19 cellular contexts compared by ENCODE assay signal in the genomic region with DNA sequence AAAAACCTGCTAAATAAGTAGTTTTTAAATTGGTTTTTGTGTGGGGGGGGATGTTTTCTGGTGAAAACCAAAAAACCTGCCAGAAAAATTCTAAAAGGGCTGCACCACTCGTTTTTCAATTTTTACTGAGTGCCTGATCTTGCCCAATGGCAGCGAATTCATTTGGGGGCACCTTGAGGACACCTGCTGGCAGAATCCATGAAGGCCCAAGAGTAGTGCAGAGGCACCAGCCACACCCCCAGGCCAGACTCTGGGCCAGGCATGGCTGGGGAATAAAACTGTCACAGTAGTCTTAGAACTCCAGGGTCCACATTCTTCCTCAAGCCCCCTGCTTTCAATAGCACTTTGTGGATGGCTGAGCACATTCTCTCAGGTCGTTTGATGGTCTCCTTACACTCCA. TPM values are rescaled to one million over a fixed set of nuclear protein-coding genes. Genes with fewer than 3 reads are reported as not detected.
DNase-seq lines count a peak whose midpoint lies in the region; ATAC-seq and TF ChIP-seq lines count a peak whose summit lies in the region.
"Had no signal": no experiment of that assay in that cellular context is flagged by ENCODE, and none has a peak within 500 bp of the region (broad histone marks: within the 10 kb centered on the region; RNA-seq: fewer than 3 reads in every experiment).

No MANE protein-coding gene starts in this region.

- no peak for ATAC-seq in GM19328 (IDR thresholded peaks at IDR 0.05; ENCODE audit: unreplicated experiment)
- ATAC-seq: heart right ventricle, right cardiac atrium had no signal

- CTCF ChIA-PET in Calu3 (lab: Charles Lee), result no interaction called here

- H3K9me3 Mint-ChIP-seq in Calu3 (ENCODE audit: low read depth, unreplicated experiment) (no peaks in the 10 kb centered on the region), chondrocyte (ENCODE audit: low read depth) (no peaks in the 10 kb centered on the region)
- H3K9me3 Mint-ChIP-seq: H9, mesothelial cell of epicardium had no signal

- TF ChIP-seq CTCF in Calu3 (IDR thresholded peaks at IDR 0.05; ENCODE audit: unreplicated experiment), result peak; percentile 18
- no peak for TF ChIP-seq CTCF in NB4 (IDR thresholded peaks at IDR 0.05; ENCODE audit: low read depth, low read length)
- peak; percentile 66 for TF ChIP-seq CTCF in chondrocyte (IDR thresholded peaks at IDR 0.05)

- no TSS peak for BruUV-seq in Calu3 (replicated peaks; lab: Mats Ljungman, UMichigan)

- no peak for TF ChIP-seq POLR2A in NB4 (IDR thresholded peaks at IDR 0.05; ENCODE audit: extremely low read depth, insufficient read length)

- H3K36me3 Mint-ChIP-seq in Calu3 (ENCODE audit: insufficient read depth, unreplicated experiment) (no peaks in the 10 kb centered on the region), chondrocyte (ENCODE audit: low read depth) (no peaks in the 10 kb centered on the region)
- H3K36me3 Mint-ChIP-seq: mesothelial cell of epicardium, neural progenitor cell had no signal

- H3K4me1 Mint-ChIP-seq in Calu3 (ENCODE audit: low read depth, unreplicated experiment) (peaks cover 19% of the 10 kb centered on the region), chondrocyte (ENCODE audit: low read depth) (peaks cover 98% of the 10 kb centered on the region)

- intact Hi-C loops in Calu3 (cut with micrococcal nuclease; ENCODE audit: unreplicated experiment), result no loop called here

- H3K4me3 ChIP-seq in NB4 (ENCODE audit: low read depth, low read length), result no peak overlapping the region
- H3K4me3 ChIP-seq: dorsolateral prefrontal cortex, heart right ventricle, neural progenitor cell, suprapubic skin had no signal

- H3K27me3 Mint-ChIP-seq in Calu3 (ENCODE audit: unreplicated experiment) (peaks cover 100% of the 10 kb centered on the region), chondrocyte (ENCODE audit: low read depth) (no peaks in the 10 kb centered on the region)

- no peak overlapping the region for H3K4me3 Mint-ChIP-seq in Calu3 (ENCODE audit: low read depth, unreplicated experiment)
- H3K4me3 Mint-ChIP-seq in chondrocyte (ENCODE audit: unreplicated experiment), result peak overlapping the region; percentile 65
- H3K4me3 Mint-ChIP-seq: H9, mesothelial cell of epicardium, neural progenitor cell had no signal

- H3K27ac Mint-ChIP-seq in Calu3 (ENCODE audit: unreplicated experiment) (no peak overlapping the region), chondrocyte (ENCODE audit: unreplicated experiment) (peak overlapping the region; percentile 95)
- H3K27ac Mint-ChIP-seq: H9, mesothelial cell of epicardium had no signal

- DNase-seq in Calu3 (peak; percentile 34), ELR (ENCODE audit: low read depth) (peak; percentile 16), NB4 (ENCODE audit: low read depth) (peak; percentile 24), chondrocyte (ENCODE audit: low spot score) (no peak), iPS-NIHi7 (ENCODE audit: extremely low spot score) (no peak), SIG-M5 (lab: John Stamatoyannopoulos, UW) (no peak)
- DNase-seq: activated CD8-positive, alpha-beta memory T cell treated with anti-CD3 and anti-CD28 coated beads, Interleukin-2, amount 50 U/mL, for 48 hours; activated naive CD4-positive, alpha-beta T cell; dorsolateral prefrontal cortex; H9; heart right ventricle; NCI-H1417; NCI-H446 treated with DMSO at 0.1 percent for 48 hours; right cardiac atrium; stimulated activated CD4-positive, alpha-beta T cell treated with anti-CD3 and anti-CD28 coated beads, Interleukin-1b, Interleukin-23, amount 100 ng/mL, for 48 hours had no signal

RNA-seq across cellular contexts. Expression of a gene that starts 50.3 kb away (rescaled TPM):
- total RNA-seq in Calu3 (2022), result not detected in 2 replicates
- total RNA-seq in chondrocyte, result 17.3 to 36.2 TPM (median 17.4 TPM) in 3 replicates

Comparison
In these comparisons a context has a peak if more than half of its experiments do, and no peak if none do; other contexts are left out.
1. DNase-seq: peak in Calu3 (single experiment), ELR (single experiment) and NB4 (single experiment); none in chondrocyte (single experiment), iPS-NIHi7 (single experiment) and SIG-M5 (single experiment).
2. RNA of a gene that starts 50.3 kb away (total RNA-seq): 17.3 to 36.2 TPM in chondrocyte; not detected in Calu3; every median in the first group is over 10 times any median in the second.